ENCODE assay signal across 14 cellular contexts in genomic region chr7:66110861-66111260, GRCh38. TPM values are rescaled to one million over a fixed set of nuclear protein-coding genes. Genes with fewer than 3 reads are reported as not detected.
DNase-seq lines count a peak whose midpoint lies in the region; ATAC-seq and TF ChIP-seq lines count a peak whose summit lies in the region.
"Had no signal": no experiment of that assay in that cellular context is flagged by ENCODE, and none has a peak within 500 bp of the region (broad histone marks: within the 10 kb centered on the region; RNA-seq: fewer than 3 reads in every experiment).

No MANE protein-coding gene starts in this region.

- TF ChIP-seq CTCF in AG10803 (conservative IDR thresholded peaks at IDR 0.05; ENCODE audit: low read length) (no peak), IMR-90 (conservative IDR thresholded peaks at IDR 0.05; ENCODE audit: low read depth, low read length) (no peak), kidney epithelial cell (IDR thresholded peaks at IDR 0.05; ENCODE audit: insufficient read depth, low read length, poor library complexity, severe bottlenecking) (no peak), coronary artery (IDR thresholded peaks at IDR 0.05) (no peak), GM10266 (IDR thresholded peaks at IDR 0.05; ENCODE audit: control insufficient read depth, insufficient read depth, low read depth, missing control alignments) (no peak)

- peak overlapping the region; percentile 77; the same call in 2 of the 3 replicates for H2BK15ac ChIP-seq in IMR-90 (ENCODE audit: low read depth, low read length)

- peak overlapping the region; percentile 99 for H2BK5ac ChIP-seq in IMR-90 (ENCODE audit: low read depth, low read length, poor library complexity, severe bottlenecking)

- peak; percentile 94 for DNase-seq in AG10803 (ENCODE audit: low read depth)
- peak; percentile 95 for DNase-seq in IMR-90
- DNase-seq in amniotic epithelial cell (ENCODE audit: low read depth) = peak; percentile 92
- peak; percentile 88 for DNase-seq in kidney epithelial cell (ENCODE audit: low read depth)
- DNase-seq in coronary artery (ENCODE audit: low spot score) = no peak
- DNase-seq in NCI-H748 (lab: John Stamatoyannopoulos, UW; ENCODE audit: unreplicated experiment) = no peak
- DNase-seq in SKM-1 (lab: John Stamatoyannopoulos, UW; ENCODE audit: unreplicated experiment) = no peak
- no peak for DNase-seq in GM10266 (ENCODE audit: extremely low spot score)
- DNase-seq: Calu3; caudate nucleus; H9; naive thymus-derived CD4-positive, alpha-beta T cell; NCI-H2081 had no signal

- H2BK120ac ChIP-seq in IMR-90 (ENCODE audit: low read depth, low read length) = peak overlapping the region; percentile 96

- 0 out of 2 replicates have a peak overlapping the region, but pooled peaks have one; percentile 3 for H3K18ac ChIP-seq in IMR-90 (ENCODE audit: low read depth, low read length)

- no TSS peak for BruUV-seq in IMR-90 (replicated peaks; lab: Mats Ljungman, UMichigan)

- CTCF ChIA-PET in IMR-90 (lab: Yijun Ruan, JAX) = interaction anchor here (0.6 to 0.8 kb wide), 4 partner anchors 36 to 662 kb away, joined by 3 read pairs; no protein-coding TSS in a partner anchor

- H2BK20ac ChIP-seq in IMR-90 (ENCODE audit: low read depth, low read length) = peak overlapping the region; percentile 33; the same call in 1 of the 2 replicates

- peak overlapping the region; percentile 95 for H3K4ac ChIP-seq in IMR-90 (ENCODE audit: low read depth, low read length)

- peak overlapping the region; percentile 18 to 98; a peak in 2 of 4 replicates for H4K8ac ChIP-seq in IMR-90 (ENCODE audit: low read depth in 2 of 2, low read length in 2 of 2)

- dilution Hi-C loops in IMR-90 (cut with HindIII; ENCODE audit: low sequenced_read_pairs, unreplicated experiment) = no loop called here

- no peaks in the 10 kb centered on the region for H3K36me3 ChIP-seq in IMR-90 (ENCODE audit: control insufficient read depth, insufficient read depth, low read length)
- no peaks in the 10 kb centered on the region for H3K36me3 ChIP-seq in kidney epithelial cell (ENCODE audit: control insufficient read depth, insufficient read depth, low read length)
- H3K36me3 ChIP-seq: thoracic aorta had no signal

- intact Hi-C loops in IMR-90 (cut with micrococcal nuclease) = no loop called here

- no peak for TF ChIP-seq POLR2A in IMR-90 (IDR thresholded peaks at IDR 0.05; ENCODE audit: low read depth, low read length)

- peaks cover 0 to 24% of the 10 kb centered on the region in 2 experiments; a peak in 2 of 4 replicates for H3K79me1 ChIP-seq in IMR-90 (ENCODE audit: low read depth in 1 of 2, low read length in 2 of 2)

- no peak overlapping the region for H3K14ac ChIP-seq in IMR-90 (replicated peaks; ENCODE audit: low read depth, low read length)

- peak overlapping the region; percentile 88 for H2AK9ac ChIP-seq in IMR-90 (replicated peaks; ENCODE audit: low read depth, low read length, poor library complexity)

- H4K5ac ChIP-seq in IMR-90 (ENCODE audit: low read depth, low read length) = peak overlapping the region; percentile 71; the same call in 1 of the 2 replicates

- no peak overlapping the region for H3K56ac ChIP-seq in IMR-90 (ENCODE audit: extremely low read depth, insufficient read depth, low read length)

- peaks cover 3% of the 10 kb centered on the region for H3K4me1 ChIP-seq in IMR-90 (ENCODE audit: control insufficient read depth, insufficient read depth, low read length)

- POLR2A ChIA-PET in IMR-90 (lab: Charles Lee; ENCODE audit: unreplicated experiment) = no interaction called here

- H2AK5ac ChIP-seq in IMR-90 (ENCODE audit: low read depth, low read length) = peak overlapping the region; percentile 96

- peaks cover 12% of the 10 kb centered on the region for H3K9me1 ChIP-seq in IMR-90 (ENCODE audit: insufficient read depth, low read length)

- H2AFZ ChIP-seq in IMR-90 (replicated peaks; ENCODE audit: low read length, poor library complexity) = peak overlapping the region; percentile 74

- H3K27ac ChIP-seq in IMR-90 (ENCODE audit: insufficient read depth, low read length) (peak overlapping the region; percentile 80), coronary artery (no peak overlapping the region)
- H3K27ac ChIP-seq: thoracic aorta had no signal

- TF ChIP-seq RAD21 in IMR-90 (IDR thresholded peaks at IDR 0.05; ENCODE audit: low read length) = no peak

- H3K23ac ChIP-seq in IMR-90 (ENCODE audit: low read depth, low read length) = no peak overlapping the region

- peaks cover 3% of the 10 kb centered on the region; the same call in 1 of the 2 replicates for H4K20me1 ChIP-seq in IMR-90 (ENCODE audit: insufficient read depth, low read length)

- no peaks in the 10 kb centered on the region for H3K27me3 ChIP-seq in IMR-90 (ENCODE audit: control insufficient read depth, insufficient read depth, low read length)
- H3K27me3 ChIP-seq in kidney epithelial cell (ENCODE audit: control insufficient read depth, insufficient read depth, low read length) = no peaks in the 10 kb centered on the region

- peak overlapping the region; percentile 91; the same call in 1 of the 2 replicates for H4K91ac ChIP-seq in IMR-90 (ENCODE audit: insufficient read depth, low read depth, low read length)

- ATAC-seq in IMR-90 (ENCODE audit: low read depth) = peak; percentile 59
- ATAC-seq: naive thymus-derived CD4-positive, alpha-beta T cell had no signal

- no CpG with 5 or more reads among the region's 9 CpGs for WGBS in IMR-90 (ENCODE audit: extremely low coverage in 2 of 2, insufficient read length in 1 of 2), 2 experiments

- in situ Hi-C loops in IMR-90 (cut with MboI; ENCODE audit: low sequenced_read_pairs) = no loop called here

- H3K4me2 ChIP-seq in IMR-90 (ENCODE audit: low read depth, low read length) = peak overlapping the region; percentile 36; the same call in 1 of the 2 replicates

- H3K4me3 ChIP-seq in AG10803 (ENCODE audit: low read length) (no peak overlapping the region), IMR-90 (ENCODE audit: insufficient read depth, low read depth, low read length) (no peak overlapping the region), kidney epithelial cell (ENCODE audit: low read depth, low read length) (no peak overlapping the region), coronary artery (no peak overlapping the region)
- H3K4me3 ChIP-seq: thoracic aorta had no signal

- no peak overlapping the region for H3K9ac ChIP-seq in IMR-90 (ENCODE audit: low read depth, low read length)

- H3K9me3 ChIP-seq in IMR-90 (ENCODE audit: control insufficient read depth, insufficient read depth, low read length) = peaks cover 3% of the 10 kb centered on the region; the same call in 1 of the 2 replicates
- H3K9me3 ChIP-seq: thoracic aorta had no signal

TF ChIP-seq in IMR-90, 13 proteins besides CTCF, POLR2A, EP300 and RAD21:
- TF ChIP-seq RCOR1 (IDR thresholded peaks at IDR 0.05; ENCODE audit: insufficient replicate concordance, low read length) = peak; percentile 51
- TF ChIP-seq CHD1 (IDR thresholded peaks at IDR 0.05; ENCODE audit: low read depth, low read length) = no peak
- no peak for TF ChIP-seq MAFK (IDR thresholded peaks at IDR 0.05; ENCODE audit: low read depth, low read length)
- no peak for TF ChIP-seq CEBPB (IDR thresholded peaks at IDR 0.05; ENCODE audit: low read depth, low read length)
- no peak for TF ChIP-seq NFE2L2 (IDR thresholded peaks at IDR 0.05; ENCODE audit: low read depth, low read length)
- TF ChIP-seq MXI1 (IDR thresholded peaks at IDR 0.05; ENCODE audit: borderline replicate concordance, low read depth, low read length) = 0 out of 2 replicates have a peak, but pooled peaks have one; percentile 30
- TF ChIP-seq SMC3 (IDR thresholded peaks at IDR 0.05; ENCODE audit: low read depth, low read length) = no peak
- TF ChIP-seq RFX5 (IDR thresholded peaks at IDR 0.05; ENCODE audit: low read depth, low read length) = no peak
- peak; percentile 77 for TF ChIP-seq BHLHE40 (IDR thresholded peaks at IDR 0.05; ENCODE audit: low read depth, low read length)
- peak; percentile 57; the same call in 1 of the 2 replicates for TF ChIP-seq MAZ (IDR thresholded peaks at IDR 0.05; ENCODE audit: borderline replicate concordance, low read depth, low read length)
- TF ChIP-seq FOS (IDR thresholded peaks at IDR 0.05; ENCODE audit: low read depth, low read length) = peak; percentile 82
- no peak for TF ChIP-seq ELK1 (IDR thresholded peaks at IDR 0.05; ENCODE audit: borderline replicate concordance, low read depth, low read length)
- TF ChIP-seq, protein P1, sequence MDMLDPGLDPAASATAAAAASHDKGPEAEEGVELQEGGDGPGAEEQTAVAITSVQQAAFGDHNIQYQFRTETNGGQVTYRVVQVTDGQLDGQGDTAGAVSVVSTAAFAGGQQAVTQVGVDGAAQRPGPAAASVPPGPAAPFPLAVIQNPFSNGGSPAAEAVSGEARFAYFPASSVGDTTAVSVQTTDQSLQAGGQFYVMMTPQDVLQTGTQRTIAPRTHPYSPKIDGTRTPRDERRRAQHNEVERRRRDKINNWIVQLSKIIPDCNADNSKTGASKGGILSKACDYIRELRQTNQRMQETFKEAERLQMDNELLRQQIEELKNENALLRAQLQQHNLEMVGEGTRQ (IDR thresholded peaks at IDR 0.05; ENCODE audit: low read depth, low read length) = no peak

RNA-seq across cellular contexts. Expression of gene CRCP, which starts 3.8 kb away (rescaled TPM):
- 37.5 and 37.8 TPM in 2 replicates for total RNA-seq in IMR-90 (2012; rRNA removed)
- 21.5 and 22.9 TPM in 2 replicates for polyA plus RNA-seq in IMR-90 (2012; rRNA removed)
- 11.4 and 11.9 TPM in 2 replicates for polyA plus RNA-seq in IMR-90 (2012; cell fraction: cytosol; rRNA removed)
- polyA plus RNA-seq in IMR-90 (2012; cell fraction: nucleus; rRNA removed; ENCODE audit: low replicate concordance) = 7.6 and 24.1 TPM in 2 replicates
- 34.2 and 38.5 TPM in 2 replicates for total RNA-seq in kidney epithelial cell

RNA-seq across cellular contexts. Expression of gene ASL, which starts 35.2 kb away (rescaled TPM):
- total RNA-seq in IMR-90 (2012; rRNA removed) = 42.8 and 50.0 TPM in 2 replicates
- 49.0 and 49.7 TPM in 2 replicates for polyA plus RNA-seq in IMR-90 (2012; rRNA removed)
- 41.3 and 45.5 TPM in 2 replicates for polyA plus RNA-seq in IMR-90 (2012; cell fraction: cytosol; rRNA removed)
- polyA plus RNA-seq in IMR-90 (2012; cell fraction: nucleus; rRNA removed; ENCODE audit: low replicate concordance) = 95.3 and 201 TPM in 2 replicates
- 51.1 and 71.7 TPM in 2 replicates for total RNA-seq in kidney epithelial cell

Comparison
In these comparisons a context has a peak if more than half of its experiments do, and no peak if none do; other contexts are left out.
1. DNase-seq: peak in AG10803 (single experiment), IMR-90 (single experiment), amniotic epithelial cell (single experiment) and kidney epithelial cell (single experiment); none in coronary artery (single experiment), NCI-H748 (single experiment), SKM-1 (single experiment) and GM10266 (single experiment).